ENCODE assay signal across 1 cellular context in genomic region chr21:16424331-16424749, GRCh38.
TF ChIP-seq lines count a peak whose summit lies in the region.

No MANE protein-coding gene starts in this region.

TF ChIP-seq in SK-N-SH, 30 proteins besides CTCF, POLR2A, EP300 and RAD21 (continued from another document):
- TF ChIP-seq IRF3 (IDR thresholded peaks at IDR 0.05; ENCODE audit: low read depth, low read length) (no peak), MEF2A (IDR thresholded peaks at IDR 0.05; ENCODE audit: borderline replicate concordance, low read depth) (no peak), ZBTB33 (IDR thresholded peaks at IDR 0.05; ENCODE audit: borderline replicate concordance, low read depth) (no peak)
